Comparison of ENCODE assay signal across 11 cellular contexts in genomic region chr17:27891841-27892240, GRCh38.
"Had no signal": no experiment of that assay in that cellular context is flagged by ENCODE, and none has a peak within 500 bp of the region (broad histone marks: within the 10 kb centered on the region; RNA-seq: fewer than 3 reads in every experiment).

No MANE protein-coding gene starts in this region.

- H3K9me3 ChIP-seq: heart right ventricle, thyroid gland, vagina had no signal

- H3K27ac Mint-ChIP-seq: endodermal cell had no signal

- H3K9me3 Mint-ChIP-seq: endodermal cell; stimulated activated naive B cell treated with anti-CD40 and anti-IgM and Interleukin-4, amounts not matched to agents 10 μg/mL and 1 μg/mL and 100 μg/mL, for 72 hours had no signal

- H3K36me3 ChIP-seq: heart right ventricle, thyroid gland, vagina had no signal

- ATAC-seq: heart right ventricle; right cardiac atrium; stimulated activated naive B cell treated with anti-CD40 and anti-IgM and Interleukin-4, amounts not matched to agents 10 μg/mL and 1 μg/mL and 100 μg/mL, for 72 hours had no signal

- H3K36me3 Mint-ChIP-seq: stimulated activated naive B cell treated with anti-CD40 and anti-IgM and Interleukin-4, amounts not matched to agents 10 μg/mL and 1 μg/mL and 100 μg/mL, for 72 hours had no signal

- DNase-seq: activated CD8-positive, alpha-beta memory T cell treated with anti-CD3 and anti-CD28 coated beads for 24 hours; endodermal cell; heart right ventricle; mesendoderm; right cardiac atrium; stimulated activated CD4-positive, alpha-beta T cell treated with anti-CD3 and anti-CD28 coated beads, Interleukin-15, amount 100 ng/mL, for 24 hours; stimulated activated CD4-positive, alpha-beta T cell treated with anti-CD3 and anti-CD28 coated beads, Interleukin-4, amount 100 ng/mL, for 1 hour; stimulated activated naive B cell treated with anti-CD40 and anti-IgM and Interleukin-4, amounts not matched to agents 10 μg/mL and 1 μg/mL and 100 μg/mL, for 72 hours; SW 1271; thyroid gland had no signal

- H3K27me3 ChIP-seq: thyroid gland, vagina had no signal
